33 cellular contexts compared by ENCODE assay signal in the genomic region with DNA sequence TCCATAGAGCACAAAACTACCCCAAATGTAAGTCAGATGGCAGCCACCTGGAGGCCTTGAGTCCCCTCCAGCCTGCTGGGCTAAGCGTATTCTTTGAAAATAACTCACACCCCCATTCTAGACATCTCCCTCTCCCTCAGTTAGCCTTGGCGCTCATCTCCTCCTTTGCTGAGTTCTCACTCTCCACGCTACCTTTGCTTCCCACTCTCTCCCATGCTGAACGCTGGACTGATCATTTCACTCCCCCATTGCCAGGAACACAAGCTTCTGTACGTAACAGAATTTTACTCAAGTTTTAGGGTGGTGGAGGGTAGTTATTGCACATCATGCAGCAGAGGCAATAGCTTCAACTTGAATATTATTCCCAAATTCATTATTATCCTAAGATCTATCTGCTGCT. TPM values are rescaled to one million over a fixed set of nuclear protein-coding genes. Genes with fewer than 3 reads are reported as not detected.
"Had no signal": no experiment of that assay in that cellular context is flagged by ENCODE, and none has a peak within 500 bp of the region (broad histone marks: within the 10 kb centered on the region; RNA-seq: fewer than 3 reads in every experiment).

No MANE protein-coding gene starts in this region.

- ATAC-seq: activated CD4-positive, CD25-positive, alpha-beta regulatory T cell treated with anti-CD3 and anti-CD28 coated beads, Interleukin-2, amount 50 U/mL, for 24 hours; activated CD8-positive, alpha-beta memory T cell treated with anti-CD3 and anti-CD28 coated beads, Interleukin-2, amount 10 ng/mL, durations not matched to agents 7 days and 5 days; activated CD8-positive, alpha-beta T cell treated with anti-CD3 and anti-CD28 coated beads, Interleukin-2, amount 10 ng/mL, durations not matched to agents 7 days and 5 days; gastroesophageal sphincter; heart right ventricle; T-cell had no signal

- H3K4me3 Mint-ChIP-seq: activated B cell treated with CpG ODN at 0.5 μM for 24 hours; activated CD4-positive, alpha-beta memory T cell treated with anti-CD3 and anti-CD28 coated beads for 36 hours; activated CD8-positive, alpha-beta memory T cell treated with anti-CD3 and anti-CD28 coated beads, Interleukin-2, amount 10 ng/mL, durations not matched to agents 7 days and 5 days; activated CD8-positive, alpha-beta T cell treated with anti-CD3 and anti-CD28 coated beads, Interleukin-2, amount 10 ng/mL, durations not matched to agents 7 days and 5 days; activated naive CD4-positive, alpha-beta T cell treated with anti-CD3 and anti-CD28 coated beads, Interleukin-2, amount 10 ng/mL, durations not matched to agents 7 days and 5 days; activated naive CD8-positive, alpha-beta T cell treated with anti-CD3 and anti-CD28 coated beads, Interleukin-2, amount 10 ng/mL, durations not matched to agents 7 days and 5 days; activated T-cell treated with anti-CD3 and anti-CD28 coated beads, Interleukin-2, amount 50 U/mL, for 24 hours; activated T-cell treated with anti-CD3 and anti-CD28 coated beads, Interleukin-2, amount 50 U/mL, for 72 hours; T-cell; T-helper 1 cell treated with Interleukin-12 subunit alpha and Interleukin-12 subunit beta and Interleukin-4 antibody, amounts not matched to agents 30 μg/mL and 1 μg/mL, for 36 hours; T-helper 2 cell treated with Interferon-gamma antibody and Interleukin-4, amounts not matched to agents 5 μg/mL and 100 μg/mL, for 36 hours had no signal

- H3K27me3 ChIP-seq: brain microvascular endothelial cell, colonic mucosa, heart right ventricle had no signal

- H3K4me1 Mint-ChIP-seq: activated B cell treated with CpG ODN at 0.5 μM for 24 hours; activated naive CD8-positive, alpha-beta T cell treated with anti-CD3 and anti-CD28 coated beads, Interleukin-2, amount 10 ng/mL, durations not matched to agents 7 days and 5 days had no signal

- H3K4me3 ChIP-seq: colonic mucosa, esophagus squamous epithelium, gastroesophageal sphincter, heart right ventricle had no signal

- H3K36me3 Mint-ChIP-seq: activated naive CD4-positive, alpha-beta T cell treated with anti-CD3 and anti-CD28 coated beads, Interleukin-2, amount 10 ng/mL, durations not matched to agents 7 days and 5 days; activated naive CD8-positive, alpha-beta T cell treated with anti-CD3 and anti-CD28 coated beads, Interleukin-2, amount 10 ng/mL, durations not matched to agents 7 days and 5 days; T-cell had no signal

- H3K9me3 ChIP-seq: colonic mucosa, esophagus squamous epithelium, gastroesophageal sphincter, heart right ventricle had no signal

- H3K9me3 Mint-ChIP-seq: activated B cell treated with CpG ODN at 0.5 μM for 24 hours, T-cell had no signal

- DNase-seq: activated B cell treated with CpG ODN at 0.5 μM for 24 hours; activated CD4-positive, alpha-beta memory T cell treated with anti-CD3 and anti-CD28 coated beads for 36 hours; activated CD4-positive, alpha-beta T cell treated with anti-CD3 and anti-CD28 coated beads for 48 hours; activated CD8-positive, alpha-beta memory T cell treated with anti-CD3 and anti-CD28 coated beads, Interleukin-2, amount 10 ng/mL, durations not matched to agents 7 days and 5 days; activated CD8-positive, alpha-beta memory T cell treated with anti-CD3 and anti-CD28 coated beads, Interleukin-2, amount 50 U/mL, for 48 hours; activated CD8-positive, alpha-beta T cell treated with anti-CD3 and anti-CD28 coated beads, Interleukin-2, amount 10 ng/mL, durations not matched to agents 7 days and 5 days; activated gamma-delta T cell; activated naive CD4-positive, alpha-beta T cell; activated naive CD4-positive, alpha-beta T cell treated with anti-CD3 and anti-CD28 coated beads, Interleukin-2, amount 10 ng/mL, durations not matched to agents 7 days and 5 days; activated naive CD8-positive, alpha-beta T cell treated with anti-CD3 and anti-CD28 coated beads, Interleukin-2, amount 10 ng/mL, durations not matched to agents 7 days and 5 days; activated T-cell treated with anti-CD3 and anti-CD28 coated beads for 4 hours; activated T-cell treated with anti-CD3 and anti-CD28 coated beads, Interleukin-2, amount 50 U/mL, for 24 hours; activated T-cell treated with anti-CD3 and anti-CD28 coated beads, Interleukin-2, amount 50 U/mL, for 72 hours; brain microvascular endothelial cell; colonic mucosa; effector memory CD4-positive, alpha-beta T cell; esophagus squamous epithelium; foreskin melanocyte; heart right ventricle; SW 1271; T-cell; T1000; WERI-Rb-1 had no signal

- H3K27ac Mint-ChIP-seq: activated B cell treated with CpG ODN at 0.5 μM for 24 hours; activated CD4-positive, alpha-beta memory T cell treated with anti-CD3 and anti-CD28 coated beads for 36 hours; activated CD8-positive, alpha-beta memory T cell treated with anti-CD3 and anti-CD28 coated beads, Interleukin-2, amount 10 ng/mL, durations not matched to agents 7 days and 5 days; activated CD8-positive, alpha-beta T cell treated with anti-CD3 and anti-CD28 coated beads, Interleukin-2, amount 10 ng/mL, durations not matched to agents 7 days and 5 days; activated naive CD4-positive, alpha-beta T cell treated with anti-CD3 and anti-CD28 coated beads, Interleukin-2, amount 10 ng/mL, durations not matched to agents 7 days and 5 days; activated naive CD8-positive, alpha-beta T cell treated with anti-CD3 and anti-CD28 coated beads, Interleukin-2, amount 10 ng/mL, durations not matched to agents 7 days and 5 days; activated T-cell treated with anti-CD3 and anti-CD28 coated beads, Interleukin-2, amount 50 U/mL, for 24 hours; activated T-cell treated with anti-CD3 and anti-CD28 coated beads, Interleukin-2, amount 50 U/mL, for 72 hours; T-cell; T-helper 1 cell treated with Interleukin-12 subunit alpha and Interleukin-12 subunit beta and Interleukin-4 antibody, amounts not matched to agents 30 μg/mL and 1 μg/mL, for 36 hours; T-helper 2 cell treated with Interferon-gamma antibody and Interleukin-4, amounts not matched to agents 5 μg/mL and 100 μg/mL, for 36 hours had no signal

- H3K27ac ChIP-seq: brain microvascular endothelial cell, colonic mucosa, epithelial cell of prostate, esophagus squamous epithelium, gastroesophageal sphincter, heart right ventricle, WERI-Rb-1 had no signal

RNA-seq across cellular contexts. Expression of gene HRH2, which starts 47.5 kb away (rescaled TPM):
- total RNA-seq: activated B cell treated with CpG ODN at 0.5 μM for 24 hours, bronchial epithelial cell, dermis microvascular lymphatic vessel endothelial cell, endothelial cell of umbilical vein, fibroblast of lung, fibroblast of villous mesenchyme had no signal
